Comparison of ENCODE assay signal across 8 cellular contexts in the genomic region with DNA sequence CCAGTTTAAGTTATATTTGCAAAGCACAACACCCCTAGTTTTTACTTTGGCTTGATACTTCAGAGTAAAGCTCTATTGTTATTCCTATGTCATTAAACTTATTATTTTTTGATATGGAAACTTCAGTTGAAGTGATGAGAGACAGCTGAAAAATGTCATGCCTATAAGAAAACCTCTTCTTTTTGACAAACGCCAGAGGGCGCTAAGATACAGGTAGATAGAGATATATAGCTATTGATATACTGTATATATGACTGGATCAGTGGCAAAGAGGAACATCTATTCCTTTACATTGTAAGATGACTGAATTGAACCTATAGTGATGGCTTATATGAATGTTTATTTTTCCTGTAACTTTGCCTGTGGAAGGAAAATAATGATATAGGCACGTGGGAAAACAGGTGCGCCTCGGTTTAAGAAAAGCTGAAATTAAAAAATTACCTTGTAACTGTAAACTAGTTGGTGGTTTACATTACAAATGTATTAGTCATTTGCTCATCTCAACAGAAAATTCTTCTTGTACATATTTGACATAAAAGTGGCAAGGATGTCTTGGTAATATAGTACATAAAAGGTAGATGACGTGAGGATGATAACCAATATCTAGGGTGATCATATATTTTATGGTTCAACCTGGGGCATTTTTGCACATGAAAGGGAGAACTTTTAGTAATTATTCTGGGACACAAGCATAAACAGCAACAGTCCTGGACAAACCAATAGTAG.
DNase-seq lines count a peak whose midpoint lies in the region; ATAC-seq and TF ChIP-seq lines count a peak whose summit lies in the region.

No MANE protein-coding gene starts in this region.

- peak overlapping the region; percentile 11 to 62 (median 46) for H3K27ac ChIP-seq in sigmoid colon

- ATAC-seq in GM21447 (IDR thresholded peaks at IDR 0.05; ENCODE audit: unreplicated experiment) (peak; percentile 72), left ventricle myocardium superior (peak; percentile 83)

- no peak for TF ChIP-seq POLR2A in sigmoid colon (IDR thresholded peaks at IDR 0.05)

- intact Hi-C loops in left ventricle myocardium superior (cut with micrococcal nuclease) = loop anchor here (2.0 to 5.0 kb wide), 2 partner anchors 72 to 133 kb away; partner anchors contain the start of gene LAMA4
- intact Hi-C loops in sigmoid colon (cut with DNase I) = loop anchor here (2.0 to 5.0 kb wide), 3 partner anchors 87 to 193 kb away; no protein-coding TSS in a partner anchor

- no peak for TF ChIP-seq EP300 in sigmoid colon (IDR thresholded peaks at IDR 0.05)

- H3K36me3 ChIP-seq in sigmoid colon = peaks cover 0 to 56% (median 19%) of the 10 kb centered on the region in 4 donors

- WGBS in sigmoid colon, 2 donors = 55 to 58% methylated on average over 6 of the region's 6 CpGs

- no peaks in the 10 kb centered on the region for H3K27me3 ChIP-seq in sigmoid colon

- H3K4me3 ChIP-seq in sigmoid colon = no peak overlapping the region

- DNase-seq in EH (ENCODE audit: low read depth) (peak; percentile 89), HuH-7.5 (ENCODE audit: low spot score) (peak; percentile 29), NOMO-1 treated with DMSO at 0.1 percent for 48 hours (lab: John Stamatoyannopoulos, UW; ENCODE audit: unreplicated experiment) (peak; percentile 61), left ventricle myocardium superior (no peak), sigmoid colon (peak; percentile 66), ecto neural progenitor cell (ENCODE audit: low spot score) (no peak)
- peak; percentile 26 for DNase-seq in activated naive CD8-positive, alpha-beta T cell treated with anti-CD3 and anti-CD28 coated beads, Interleukin-2, amount 50 U/mL, for 16 hours (ENCODE audit: low read depth, low spot score)

- peaks cover 0 to 26% (median 12%) of the 10 kb centered on the region in 4 donors for H3K4me1 ChIP-seq in sigmoid colon

- peak; percentile 61 to 76 (median 64) for TF ChIP-seq CTCF in sigmoid colon (IDR thresholded peaks at IDR 0.05)

- no peaks in the 10 kb centered on the region for H3K9me3 ChIP-seq in sigmoid colon

Comparison
In these comparisons a context has a peak if more than half of its experiments do, and no peak if none do; other contexts are left out.
1. DNase-seq: peak in EH (single experiment), HuH-7.5 (single experiment), NOMO-1 treated with DMSO at 0.1 percent for 48 hours (single experiment), activated naive CD8-positive, alpha-beta T cell treated with anti-CD3 and anti-CD28 coated beads, Interleukin-2, amount 50 U/mL, for 16 hours (single experiment) and sigmoid colon (single experiment); none in left ventricle myocardium superior (single experiment) and ecto neural progenitor cell (single experiment).